In genomic region chr5:175796536-175797499, GRCh38 we compare ENCODE assay signal across 1 cellular context.
TF ChIP-seq lines count a peak whose summit lies in the region.

No MANE protein-coding gene starts in this region.

TF ChIP-seq in K562, 482 proteins besides CTCF, POLR2A, EP300 and RAD21 (continued from another document and continues in another):
- TF ChIP-seq, protein P1, sequence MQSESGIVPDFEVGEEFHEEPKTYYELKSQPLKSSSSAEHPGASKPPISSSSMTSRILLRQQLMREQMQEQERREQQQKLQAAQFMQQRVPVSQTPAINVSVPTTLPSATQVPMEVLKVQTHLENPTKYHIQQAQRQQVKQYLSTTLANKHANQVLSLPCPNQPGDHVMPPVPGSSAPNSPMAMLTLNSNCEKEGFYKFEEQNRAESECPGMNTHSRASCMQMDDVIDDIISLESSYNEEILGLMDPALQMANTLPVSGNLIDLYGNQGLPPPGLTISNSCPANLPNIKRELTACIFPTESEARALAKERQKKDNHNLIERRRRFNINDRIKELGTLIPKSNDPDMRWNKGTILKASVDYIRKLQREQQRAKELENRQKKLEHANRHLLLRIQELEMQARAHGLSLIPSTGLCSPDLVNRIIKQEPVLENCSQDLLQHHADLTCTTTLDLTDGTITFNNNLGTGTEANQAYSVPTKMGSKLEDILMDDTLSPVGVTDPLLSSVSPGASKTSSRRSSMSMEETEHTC (IDR thresholded peaks at IDR 0.05), result no peak
- TF ChIP-seq SOX6 (IDR thresholded peaks at IDR 0.05) (no peak), NR0B1 (IDR thresholded peaks at IDR 0.05; ENCODE audit: partially characterized antibody) (no peak), ASH1L (IDR thresholded peaks at IDR 0.05; ENCODE audit: borderline replicate concordance, low read depth, partially characterized antibody) (no peak), FOXK1 (CRISPR knock-in tag; IDR thresholded peaks at IDR 0.05; ENCODE audit: borderline replicate concordance) (peak; percentile 93), ZNF668 (CRISPR knock-in tag; IDR thresholded peaks at IDR 0.05) (peak; percentile 78), CC2D1A (IDR thresholded peaks at IDR 0.05) (no peak), HCFC1 (IDR thresholded peaks at IDR 0.05; ENCODE audit: low read depth, low read length) (peak; percentile 58), FOXM1 (IDR thresholded peaks at IDR 0.05; ENCODE audit: low read depth) (no peak), FOXM1 (CRISPR knock-in tag; IDR thresholded peaks at IDR 0.05; ENCODE audit: low read depth) (peak; percentile 99), ZNF780A (CRISPR knock-in tag; IDR thresholded peaks at IDR 0.05) (no peak), MCM5 (IDR thresholded peaks at IDR 0.05; ENCODE audit: low read depth) (no peak), SPI1 (IDR thresholded peaks at IDR 0.05; ENCODE audit: borderline replicate concordance, low read depth, low read length) (no peak), NCOA2 (IDR thresholded peaks at IDR 0.05; ENCODE audit: partially characterized antibody in 2 of 2) (no peak), JUND (IDR thresholded peaks at IDR 0.05; ENCODE audit: borderline replicate concordance, low read depth, low read length) (peak; percentile 14; the same call in 1 of the 2 replicates), JUND (tag; IDR thresholded peaks at IDR 0.05; ENCODE audit: borderline replicate concordance, low read depth, low read length) (peak; percentile 19; the same call in 1 of the 3 replicates), SIN3A (IDR thresholded peaks at IDR 0.05; ENCODE audit: borderline replicate concordance in 2 of 2, control insufficient read depth in 1 of 2, low read depth in 2 of 2, low read length in 2 of 2) (peak; percentile 95 to 99), ZNF586 (CRISPR knock-in tag; conservative IDR thresholded peaks at IDR 0.05) (no peak), KLF13 (tag; IDR thresholded peaks at IDR 0.05; ENCODE audit: borderline replicate concordance, low read depth) (peak; percentile 42; the same call in 1 of the 2 replicates), NR1H2 (CRISPR knock-in tag; IDR thresholded peaks at IDR 0.05) (peak; percentile 99), CREB1 (IDR thresholded peaks at IDR 0.05) (0 out of 2 replicates have a peak, but pooled peaks have one; percentile 28), CREB1 (CRISPR knock-in tag; IDR thresholded peaks at IDR 0.05) (peak; percentile 88), TSC22D4 (tag; IDR thresholded peaks at IDR 0.05) (no peak), YBX1 (IDR thresholded peaks at IDR 0.05) (no peak), RBM17 (IDR thresholded peaks at IDR 0.05; ENCODE audit: borderline replicate concordance, low read depth, low read length) (no peak), FOXA3 (CRISPR knock-in tag; conservative IDR thresholded peaks at IDR 0.05 in 1 of 2, IDR thresholded peaks at IDR 0.05 in 1 of 2) (peak in 1 of 2 experiments; percentile 91; a peak in 2 of 4 replicates), ADNP (tag; IDR thresholded peaks at IDR 0.05) (no peak), FOXJ3 (CRISPR knock-in tag; IDR thresholded peaks at IDR 0.05) (peak; percentile 81), HIVEP1 (CRISPR knock-in tag; IDR thresholded peaks at IDR 0.05) (no peak), GATA2 (CRISPR knock-in tag; IDR thresholded peaks at IDR 0.05) (peak; percentile 70), ZNF785 (CRISPR knock-in tag; IDR thresholded peaks at IDR 0.05) (no peak), RB1 (IDR thresholded peaks at IDR 0.05; ENCODE audit: low read depth) (peak; percentile 95), ZNF143 (CRISPR knock-in tag; IDR thresholded peaks at IDR 0.05) (peak; percentile 53; the same call in 1 of the 2 replicates), XRCC3 (IDR thresholded peaks at IDR 0.05) (no peak), PHB (CRISPR knock-in tag; IDR thresholded peaks at IDR 0.05) (no peak)
- TF ChIP-seq, protein P2, sequence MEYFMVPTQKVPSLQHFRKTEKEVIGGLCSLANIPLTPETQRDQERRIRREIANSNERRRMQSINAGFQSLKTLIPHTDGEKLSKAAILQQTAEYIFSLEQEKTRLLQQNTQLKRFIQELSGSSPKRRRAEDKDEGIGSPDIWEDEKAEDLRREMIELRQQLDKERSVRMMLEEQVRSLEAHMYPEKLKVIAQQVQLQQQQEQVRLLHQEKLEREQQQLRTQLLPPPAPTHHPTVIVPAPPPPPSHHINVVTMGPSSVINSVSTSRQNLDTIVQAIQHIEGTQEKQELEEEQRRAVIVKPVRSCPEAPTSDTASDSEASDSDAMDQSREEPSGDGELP (CRISPR knock-in tag; IDR thresholded peaks at IDR 0.05; ENCODE audit: borderline replicate concordance), result peak; percentile 93
- TF ChIP-seq, protein P3, sequence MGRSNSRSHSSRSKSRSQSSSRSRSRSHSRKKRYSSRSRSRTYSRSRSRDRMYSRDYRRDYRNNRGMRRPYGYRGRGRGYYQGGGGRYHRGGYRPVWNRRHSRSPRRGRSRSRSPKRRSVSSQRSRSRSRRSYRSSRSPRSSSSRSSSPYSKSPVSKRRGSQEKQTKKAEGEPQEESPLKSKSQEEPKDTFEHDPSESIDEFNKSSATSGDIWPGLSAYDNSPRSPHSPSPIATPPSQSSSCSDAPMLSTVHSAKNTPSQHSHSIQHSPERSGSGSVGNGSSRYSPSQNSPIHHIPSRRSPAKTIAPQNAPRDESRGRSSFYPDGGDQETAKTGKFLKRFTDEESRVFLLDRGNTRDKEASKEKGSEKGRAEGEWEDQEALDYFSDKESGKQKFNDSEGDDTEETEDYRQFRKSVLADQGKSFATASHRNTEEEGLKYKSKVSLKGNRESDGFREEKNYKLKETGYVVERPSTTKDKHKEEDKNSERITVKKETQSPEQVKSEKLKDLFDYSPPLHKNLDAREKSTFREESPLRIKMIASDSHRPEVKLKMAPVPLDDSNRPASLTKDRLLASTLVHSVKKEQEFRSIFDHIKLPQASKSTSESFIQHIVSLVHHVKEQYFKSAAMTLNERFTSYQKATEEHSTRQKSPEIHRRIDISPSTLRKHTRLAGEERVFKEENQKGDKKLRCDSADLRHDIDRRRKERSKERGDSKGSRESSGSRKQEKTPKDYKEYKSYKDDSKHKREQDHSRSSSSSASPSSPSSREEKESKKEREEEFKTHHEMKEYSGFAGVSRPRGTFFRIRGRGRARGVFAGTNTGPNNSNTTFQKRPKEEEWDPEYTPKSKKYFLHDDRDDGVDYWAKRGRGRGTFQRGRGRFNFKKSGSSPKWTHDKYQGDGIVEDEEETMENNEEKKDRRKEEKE (IDR thresholded peaks at IDR 0.05; ENCODE audit: borderline replicate concordance in 1 of 2, control insufficient read depth in 1 of 2, low read depth in 2 of 2, low read length in 1 of 2), result 0 out of 4 replicates have a peak, but pooled peaks of 1 of the 2 experiments have one; percentile 71
- TF ChIP-seq, protein P4, sequence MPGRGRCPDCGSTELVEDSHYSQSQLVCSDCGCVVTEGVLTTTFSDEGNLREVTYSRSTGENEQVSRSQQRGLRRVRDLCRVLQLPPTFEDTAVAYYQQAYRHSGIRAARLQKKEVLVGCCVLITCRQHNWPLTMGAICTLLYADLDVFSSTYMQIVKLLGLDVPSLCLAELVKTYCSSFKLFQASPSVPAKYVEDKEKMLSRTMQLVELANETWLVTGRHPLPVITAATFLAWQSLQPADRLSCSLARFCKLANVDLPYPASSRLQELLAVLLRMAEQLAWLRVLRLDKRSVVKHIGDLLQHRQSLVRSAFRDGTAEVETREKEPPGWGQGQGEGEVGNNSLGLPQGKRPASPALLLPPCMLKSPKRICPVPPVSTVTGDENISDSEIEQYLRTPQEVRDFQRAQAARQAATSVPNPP (IDR thresholded peaks at IDR 0.05; ENCODE audit: borderline replicate concordance, insufficient read depth, insufficient read length), result no peak
- TF ChIP-seq, protein P5, sequence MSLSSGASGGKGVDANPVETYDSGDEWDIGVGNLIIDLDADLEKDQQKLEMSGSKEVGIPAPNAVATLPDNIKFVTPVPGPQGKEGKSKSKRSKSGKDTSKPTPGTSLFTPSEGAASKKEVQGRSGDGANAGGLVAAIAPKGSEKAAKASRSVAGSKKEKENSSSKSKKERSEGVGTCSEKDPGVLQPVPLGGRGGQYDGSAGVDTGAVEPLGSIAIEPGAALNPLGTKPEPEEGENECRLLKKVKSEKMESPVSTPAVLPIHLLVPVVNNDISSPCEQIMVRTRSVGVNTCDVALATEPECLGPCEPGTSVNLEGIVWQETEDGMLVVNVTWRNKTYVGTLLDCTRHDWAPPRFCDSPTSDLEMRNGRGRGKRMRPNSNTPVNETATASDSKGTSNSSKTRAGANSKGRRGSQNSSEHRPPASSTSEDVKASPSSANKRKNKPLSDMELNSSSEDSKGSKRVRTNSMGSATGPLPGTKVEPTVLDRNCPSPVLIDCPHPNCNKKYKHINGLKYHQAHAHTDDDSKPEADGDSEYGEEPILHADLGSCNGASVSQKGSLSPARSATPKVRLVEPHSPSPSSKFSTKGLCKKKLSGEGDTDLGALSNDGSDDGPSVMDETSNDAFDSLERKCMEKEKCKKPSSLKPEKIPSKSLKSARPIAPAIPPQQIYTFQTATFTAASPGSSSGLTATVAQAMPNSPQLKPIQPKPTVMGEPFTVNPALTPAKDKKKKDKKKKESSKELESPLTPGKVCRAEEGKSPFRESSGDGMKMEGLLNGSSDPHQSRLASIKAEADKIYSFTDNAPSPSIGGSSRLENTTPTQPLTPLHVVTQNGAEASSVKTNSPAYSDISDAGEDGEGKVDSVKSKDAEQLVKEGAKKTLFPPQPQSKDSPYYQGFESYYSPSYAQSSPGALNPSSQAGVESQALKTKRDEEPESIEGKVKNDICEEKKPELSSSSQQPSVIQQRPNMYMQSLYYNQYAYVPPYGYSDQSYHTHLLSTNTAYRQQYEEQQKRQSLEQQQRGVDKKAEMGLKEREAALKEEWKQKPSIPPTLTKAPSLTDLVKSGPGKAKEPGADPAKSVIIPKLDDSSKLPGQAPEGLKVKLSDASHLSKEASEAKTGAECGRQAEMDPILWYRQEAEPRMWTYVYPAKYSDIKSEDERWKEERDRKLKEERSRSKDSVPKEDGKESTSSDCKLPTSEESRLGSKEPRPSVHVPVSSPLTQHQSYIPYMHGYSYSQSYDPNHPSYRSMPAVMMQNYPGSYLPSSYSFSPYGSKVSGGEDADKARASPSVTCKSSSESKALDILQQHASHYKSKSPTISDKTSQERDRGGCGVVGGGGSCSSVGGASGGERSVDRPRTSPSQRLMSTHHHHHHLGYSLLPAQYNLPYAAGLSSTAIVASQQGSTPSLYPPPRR (CRISPR knock-in tag; IDR thresholded peaks at IDR 0.05; ENCODE audit: borderline replicate concordance), result peak; percentile 98
- TF ChIP-seq, protein P6, sequence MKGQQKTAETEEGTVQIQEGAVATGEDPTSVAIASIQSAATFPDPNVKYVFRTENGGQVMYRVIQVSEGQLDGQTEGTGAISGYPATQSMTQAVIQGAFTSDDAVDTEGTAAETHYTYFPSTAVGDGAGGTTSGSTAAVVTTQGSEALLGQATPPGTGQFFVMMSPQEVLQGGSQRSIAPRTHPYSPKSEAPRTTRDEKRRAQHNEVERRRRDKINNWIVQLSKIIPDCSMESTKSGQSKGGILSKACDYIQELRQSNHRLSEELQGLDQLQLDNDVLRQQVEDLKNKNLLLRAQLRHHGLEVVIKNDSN (CRISPR knock-in tag; IDR thresholded peaks at IDR 0.05), result peak; percentile 54
- TF ChIP-seq, protein P7, sequence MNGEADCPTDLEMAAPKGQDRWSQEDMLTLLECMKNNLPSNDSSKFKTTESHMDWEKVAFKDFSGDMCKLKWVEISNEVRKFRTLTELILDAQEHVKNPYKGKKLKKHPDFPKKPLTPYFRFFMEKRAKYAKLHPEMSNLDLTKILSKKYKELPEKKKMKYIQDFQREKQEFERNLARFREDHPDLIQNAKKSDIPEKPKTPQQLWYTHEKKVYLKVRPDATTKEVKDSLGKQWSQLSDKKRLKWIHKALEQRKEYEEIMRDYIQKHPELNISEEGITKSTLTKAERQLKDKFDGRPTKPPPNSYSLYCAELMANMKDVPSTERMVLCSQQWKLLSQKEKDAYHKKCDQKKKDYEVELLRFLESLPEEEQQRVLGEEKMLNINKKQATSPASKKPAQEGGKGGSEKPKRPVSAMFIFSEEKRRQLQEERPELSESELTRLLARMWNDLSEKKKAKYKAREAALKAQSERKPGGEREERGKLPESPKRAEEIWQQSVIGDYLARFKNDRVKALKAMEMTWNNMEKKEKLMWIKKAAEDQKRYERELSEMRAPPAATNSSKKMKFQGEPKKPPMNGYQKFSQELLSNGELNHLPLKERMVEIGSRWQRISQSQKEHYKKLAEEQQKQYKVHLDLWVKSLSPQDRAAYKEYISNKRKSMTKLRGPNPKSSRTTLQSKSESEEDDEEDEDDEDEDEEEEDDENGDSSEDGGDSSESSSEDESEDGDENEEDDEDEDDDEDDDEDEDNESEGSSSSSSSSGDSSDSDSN (IDR thresholded peaks at IDR 0.05; ENCODE audit: borderline replicate concordance in 1 of 2, low read depth in 2 of 2, low read length in 2 of 2), result peak; percentile 96 to 98
- TF ChIP-seq, protein P8, sequence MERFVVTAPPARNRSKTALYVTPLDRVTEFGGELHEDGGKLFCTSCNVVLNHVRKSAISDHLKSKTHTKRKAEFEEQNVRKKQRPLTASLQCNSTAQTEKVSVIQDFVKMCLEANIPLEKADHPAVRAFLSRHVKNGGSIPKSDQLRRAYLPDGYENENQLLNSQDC (CRISPR knock-in tag; IDR thresholded peaks at IDR 0.05), result peak; percentile 74; the same call in 1 of the 2 replicates
- TF ChIP-seq, protein P9, sequence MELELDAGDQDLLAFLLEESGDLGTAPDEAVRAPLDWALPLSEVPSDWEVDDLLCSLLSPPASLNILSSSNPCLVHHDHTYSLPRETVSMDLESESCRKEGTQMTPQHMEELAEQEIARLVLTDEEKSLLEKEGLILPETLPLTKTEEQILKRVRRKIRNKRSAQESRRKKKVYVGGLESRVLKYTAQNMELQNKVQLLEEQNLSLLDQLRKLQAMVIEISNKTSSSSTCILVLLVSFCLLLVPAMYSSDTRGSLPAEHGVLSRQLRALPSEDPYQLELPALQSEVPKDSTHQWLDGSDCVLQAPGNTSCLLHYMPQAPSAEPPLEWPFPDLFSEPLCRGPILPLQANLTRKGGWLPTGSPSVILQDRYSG (tag; conservative IDR thresholded peaks at IDR 0.05; ENCODE audit: low read depth), result 0 out of 2 replicates have a peak, but pooled peaks have one; percentile 59
